In genomic region chrX:139930923-139931645, GRCh38 we compare ENCODE assay signal across 8 cellular contexts. TPM values are rescaled to one million over a fixed set of nuclear protein-coding genes. Genes with fewer than 3 reads are reported as not detected.
DNase-seq lines count a peak whose midpoint lies in the region; ATAC-seq, FAIRE-seq and TF ChIP-seq lines count a peak whose summit lies in the region.

No MANE protein-coding gene starts in this region.

- ATAC-seq in HG03095 (IDR thresholded peaks at IDR 0.05; ENCODE audit: unreplicated experiment), result peak; percentile 22
- ATAC-seq in GM19324 (IDR thresholded peaks at IDR 0.05; ENCODE audit: low FRiP score, unreplicated experiment), result no peak

- H3K27me3 Mint-ChIP-seq in CD14-positive monocyte (ENCODE audit: low read depth in 3 of 3), result peaks cover 0 to 4% (median 0%) of the 10 kb centered on the region in 3 donors

- peaks cover 21% of the 10 kb centered on the region for H3K27me3 ChIP-seq in WERI-Rb-1 (ENCODE audit: insufficient read depth, low read depth, severe bottlenecking)
- H3K27me3 ChIP-seq in duodenal mucosa (ENCODE audit: control insufficient read depth in 1 of 2, insufficient read depth in 2 of 2, low read length in 2 of 2), result no peaks in the 10 kb centered on the region
- no peaks in the 10 kb centered on the region for H3K27me3 ChIP-seq in tibial artery

- intact Hi-C loops in CD14-positive monocyte (cut with micrococcal nuclease) (no loop called here), tibial artery (cut with DNase I; ENCODE audit: low total_unique reads) (no loop called here)

- WGBS in mesodermal cell (ENCODE audit: insufficient coverage in 2 of 2), 2 experiments, result 0 to 7% methylated on average over 3 to 8 of the region's 27 CpGs

- DNase-seq in CD14-positive monocyte (ENCODE audit: low spot score), result no peak
- DNase-seq in WERI-Rb-1, result no peak
- no peak for DNase-seq in tibial artery
- no peak for DNase-seq in frontal cortex (ENCODE audit: low spot score in 2 of 2)

- FAIRE-seq in frontal cortex (lab: Jason Lieb, UNC), result no peak

- TF ChIP-seq CTCF in CD14-positive monocyte (IDR thresholded peaks at IDR 0.05) (no peak), WERI-Rb-1 (IDR thresholded peaks at IDR 0.05; ENCODE audit: low read depth, low read length) (no peak), tibial artery (IDR thresholded peaks at IDR 0.05) (no peak)

- peaks cover 20% of the 10 kb centered on the region for H3K4me1 Mint-ChIP-seq in CD14-positive monocyte

- H3K9ac ChIP-seq in duodenal mucosa (ENCODE audit: low read depth in 1 of 2, low read length in 2 of 2), result peak overlapping the region in 1 of 2 donors; percentile 61

- H3K4me3 ChIP-seq in WERI-Rb-1 (ENCODE audit: low read depth, low read length) (peak overlapping the region; percentile 40), duodenal mucosa (ENCODE audit: low read depth in 1 of 2, low read length in 2 of 2) (peak overlapping the region; percentile 72 to 74), mesodermal cell (ENCODE audit: extremely low read depth, insufficient read depth, low read length, poor library complexity, severe bottlenecking) (peak overlapping the region; percentile 58), tibial artery (peak overlapping the region; percentile 88 to 90)

- H3K9me3 Mint-ChIP-seq in CD14-positive monocyte, result peaks cover 0 to 9% (median 2%) of the 10 kb centered on the region in 7 donors

- peak overlapping the region in 3 of 7 donors; percentile 26 to 73 (median 68) for H3K27ac Mint-ChIP-seq in CD14-positive monocyte

- peaks cover 4 to 16% of the 10 kb centered on the region in 2 donors for H3K4me1 ChIP-seq in duodenal mucosa (ENCODE audit: control insufficient read depth in 1 of 2, insufficient read depth in 2 of 2, low read length in 2 of 2)
- H3K4me1 ChIP-seq in mesodermal cell (ENCODE audit: control insufficient read depth, insufficient read depth, low read length, poor library complexity, severe bottlenecking), result no peaks in the 10 kb centered on the region
- peaks cover 0 to 10% (median 1%) of the 10 kb centered on the region in 4 donors for H3K4me1 ChIP-seq in tibial artery

- peaks cover 0 to 3% of the 10 kb centered on the region in 2 donors for H3K36me3 Mint-ChIP-seq in CD14-positive monocyte

- H3K4me3 Mint-ChIP-seq in CD14-positive monocyte, result peak overlapping the region; percentile 80 to 81

- H3K36me3 ChIP-seq in WERI-Rb-1, result no peaks in the 10 kb centered on the region
- H3K36me3 ChIP-seq in duodenal mucosa (ENCODE audit: control insufficient read depth in 1 of 2, insufficient read depth in 2 of 2, low read length in 2 of 2), result no peaks in the 10 kb centered on the region
- no peaks in the 10 kb centered on the region for H3K36me3 ChIP-seq in mesodermal cell (ENCODE audit: control insufficient read depth, insufficient read depth, low read length)
- H3K36me3 ChIP-seq in tibial artery, result no peaks in the 10 kb centered on the region

- H3K27ac ChIP-seq in WERI-Rb-1 (no peak overlapping the region), duodenal mucosa (ENCODE audit: low read depth, low read length) (no peak overlapping the region), mesodermal cell (ENCODE audit: low read depth, low read length, severe bottlenecking) (no peak overlapping the region), tibial artery (peak overlapping the region; percentile 98 to 100)

- H3K9me3 ChIP-seq in WERI-Rb-1 (ENCODE audit: severe bottlenecking), result no peaks in the 10 kb centered on the region
- no peaks in the 10 kb centered on the region for H3K9me3 ChIP-seq in duodenal mucosa (ENCODE audit: control insufficient read depth in 1 of 2, low read length in 2 of 2)
- no peaks in the 10 kb centered on the region for H3K9me3 ChIP-seq in mesodermal cell (ENCODE audit: control insufficient read depth, low read length)
- no peaks in the 10 kb centered on the region for H3K9me3 ChIP-seq in tibial artery

RNA-seq across cellular contexts. Expression of gene ATP11C, which starts 1.8 kb away (rescaled TPM):
- 1 to 10 TPM; 1.6 to 2.5 TPM for polyA plus RNA-seq in CD14-positive monocyte
- 21.4 TPM for polyA plus RNA-seq in mesodermal cell (2013, experiment 1 of 2)
- polyA plus RNA-seq in mesodermal cell (2013, experiment 2 of 2), result 24.3 TPM
- total RNA-seq in frontal cortex, result 54.2 TPM

RNA-seq across cellular contexts. Expression of gene CXorf66, which starts 34.2 kb away (rescaled TPM):
- polyA plus RNA-seq in CD14-positive monocyte, result not detected
- not detected for polyA plus RNA-seq in mesodermal cell (2013, experiment 1 of 2)
- not detected for polyA plus RNA-seq in mesodermal cell (2013, experiment 2 of 2)
- total RNA-seq in frontal cortex, result not detected

Comparison
In these comparisons a context has a peak if more than half of its experiments do, and no peak if none do; other contexts are left out.
1. H3K27ac ChIP-seq: peak in tibial artery (2 of 2); none in WERI-Rb-1 (single experiment), duodenal mucosa (single experiment) and mesodermal cell (single experiment).
2. Peak in every context shown above with its lines, with median percentiles within 50 percentile points of each other: H3K4me3 ChIP-seq.